Comparison of ENCODE assay signal across 9 cellular contexts in genomic region chr3:192772495-192772894, GRCh38. TPM values are rescaled to one million over a fixed set of nuclear protein-coding genes. Genes with fewer than 3 reads are reported as not detected.
DNase-seq lines count a peak whose midpoint lies in the region; ATAC-seq and TF ChIP-seq lines count a peak whose summit lies in the region.
"Had no signal": no experiment of that assay in that cellular context is flagged by ENCODE, and none has a peak within 500 bp of the region (broad histone marks: within the 10 kb centered on the region; RNA-seq: fewer than 3 reads in every experiment).

No MANE protein-coding gene starts in this region.

- no peak overlapping the region for H3K27ac ChIP-seq in spleen
- H3K27ac ChIP-seq: HL-60 had no signal

- no peak overlapping the region for H3K4me3 ChIP-seq in NT2/D1 (ENCODE audit: insufficient read length, low read depth)
- no peak overlapping the region for H3K4me3 ChIP-seq in foreskin fibroblast (ENCODE audit: low read depth in 1 of 2, low read length in 2 of 2)
- no peak overlapping the region for H3K4me3 ChIP-seq in spleen

- H3K9ac ChIP-seq in NT2/D1 (ENCODE audit: insufficient read length, low read depth): no peak overlapping the region

- ATAC-seq in GM21825 (IDR thresholded peaks at IDR 0.05; ENCODE audit: unreplicated experiment): no peak

- WGBS in spleen, 5 donors: 51 to 63% (median 53%) methylated on average over 5 of the region's 5 CpGs

- H3K36me3 ChIP-seq in NT2/D1 (ENCODE audit: insufficient read depth, insufficient read length, low read length) (no peaks in the 10 kb centered on the region), spleen (no peaks in the 10 kb centered on the region)

- H3K9me3 ChIP-seq in NT2/D1 (ENCODE audit: insufficient read depth, low read length) (peaks cover 3% of the 10 kb centered on the region; the same call in 1 of the 2 replicates), spleen (peaks cover 0 to 26% (median 20%) of the 10 kb centered on the region in 8 donors)

- H3K4me1 ChIP-seq in NT2/D1 (ENCODE audit: insufficient read depth, insufficient read length): no peaks in the 10 kb centered on the region
- no peaks in the 10 kb centered on the region for H3K4me1 ChIP-seq in spleen

- H3K27me3 ChIP-seq in NT2/D1 (ENCODE audit: insufficient read depth, insufficient read length) (no peaks in the 10 kb centered on the region), spleen (replicated peaks in 1 of 7) (no peaks in the 10 kb centered on the region)

- intact Hi-C loops in spleen (cut with DNase I; ENCODE audit: low total_unique reads): loop anchor here (10.0 kb wide), 1 partner anchor 208 kb away; no protein-coding TSS in a partner anchor

- CTCF ChIA-PET in HEK293T (lab: Yijun Ruan, JAX): no interaction called here

- POLR2A ChIA-PET in HEK293T (lab: Yijun Ruan, JAX): no interaction called here

- TF ChIP-seq CTCF in foreskin fibroblast (IDR thresholded peaks at IDR 0.05; ENCODE audit: low read depth, low read length) (peak; percentile 38), spleen (IDR thresholded peaks at IDR 0.05 in 8 of 11, conservative IDR thresholded peaks at IDR 0.05 in 3 of 11) (peak in 7 of 11 experiments; percentile 20 to 57 (median 40))

- DNase-seq in COLO829 (ENCODE audit: low spot score) (peak; percentile 58), HEK293T (ENCODE audit: extremely low spot score) (peak; percentile 44), NT2/D1 (ENCODE audit: low read depth, low spot score) (peak; percentile 40), foreskin fibroblast (no peak), spleen (no peak), ureter (ENCODE audit: low spot score) (no peak), ecto neural progenitor cell (ENCODE audit: low spot score) (no peak)

- no peak for TF ChIP-seq POLR2A in spleen (IDR thresholded peaks at IDR 0.05)

TF ChIP-seq in HEK293T, 16 proteins besides CTCF, POLR2A, EP300 and RAD21:
- TF ChIP-seq ARNT (IDR thresholded peaks at IDR 0.05): no peak
- TF ChIP-seq NFRKB (IDR thresholded peaks at IDR 0.05): no peak
- TF ChIP-seq TARDBP (IDR thresholded peaks at IDR 0.05): no peak
- TF ChIP-seq LEF1 (IDR thresholded peaks at IDR 0.05; ENCODE audit: borderline replicate concordance): no peak
- TF ChIP-seq ZNF384 (IDR thresholded peaks at IDR 0.05): no peak
- no peak for TF ChIP-seq L3MBTL2 (conservative IDR thresholded peaks at IDR 0.05)
- TF ChIP-seq FOXA1 (IDR thresholded peaks at IDR 0.05): no peak
- no peak for TF ChIP-seq BHLHE40 (IDR thresholded peaks at IDR 0.05; ENCODE audit: borderline replicate concordance)
- no peak for TF ChIP-seq SP1 (IDR thresholded peaks at IDR 0.05)
- TF ChIP-seq HDGF (IDR thresholded peaks at IDR 0.05; ENCODE audit: borderline replicate concordance): no peak
- no peak for TF ChIP-seq SUZ12 (IDR thresholded peaks at IDR 0.05)
- TF ChIP-seq FOXK2 (IDR thresholded peaks at IDR 0.05): no peak
- TF ChIP-seq PKNOX1 (IDR thresholded peaks at IDR 0.05): no peak

RNA-seq across cellular contexts. Expression of gene FGF12, which starts 45.2 kb away (rescaled TPM):
- total RNA-seq in spleen: 10 to 100 TPM; 16.8 to 53.3 (median 24.5) TPM
- polyA plus RNA-seq in spleen: 10 to 100 TPM in 1 of 3 donors, 1 to 10 TPM in 2; 3.7 to 14.1 (median 3.9) TPM
- 3.2 TPM for total RNA-seq in ureter

Comparison
In these comparisons a context has a peak if more than half of its experiments do, and no peak if none do; other contexts are left out.
1. DNase-seq: peak in COLO829 (single experiment), HEK293T (single experiment) and NT2/D1 (single experiment); none in foreskin fibroblast (0 of 2), spleen (single experiment), ureter (single experiment) and ecto neural progenitor cell (single experiment).